In the genomic region with DNA sequence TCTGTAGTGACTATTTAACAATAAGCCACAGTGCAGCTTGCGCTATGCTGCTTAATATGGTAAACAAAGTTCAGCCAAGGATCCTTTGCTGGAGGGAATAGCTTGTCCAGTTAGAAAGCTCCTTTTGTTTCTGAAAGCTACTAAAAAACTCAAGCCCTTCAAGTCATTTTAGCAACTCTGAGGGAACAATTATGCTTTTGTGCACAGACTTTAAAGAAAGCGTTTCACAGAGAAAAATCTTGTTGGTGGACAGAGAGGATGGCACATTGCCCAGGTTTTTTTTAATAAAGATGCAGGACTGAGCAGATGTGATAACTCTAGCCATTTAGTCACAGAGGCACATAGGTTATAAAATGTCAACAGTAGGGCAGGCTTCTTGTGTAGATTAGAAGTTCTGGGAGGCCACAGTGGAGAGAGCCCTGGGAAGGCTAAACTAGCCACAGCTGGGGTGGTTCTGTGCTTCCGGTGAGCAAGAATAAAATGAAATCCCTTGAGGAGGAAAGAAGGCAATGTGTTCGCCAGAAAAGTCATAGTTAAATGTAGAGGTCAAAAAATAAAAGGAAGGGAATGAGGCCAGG, we compare ENCODE assay signal across 15 cellular contexts.
DNase-seq lines count a peak whose midpoint lies in the region; ATAC-seq and TF ChIP-seq lines count a peak whose summit lies in the region.
"Had no signal": no experiment of that assay in that cellular context is flagged by ENCODE, and none has a peak within 500 bp of the region (broad histone marks: within the 10 kb centered on the region; RNA-seq: fewer than 3 reads in every experiment).

No MANE protein-coding gene starts in this region.

- no peaks in the 10 kb centered on the region for H3K9me3 ChIP-seq in testis

- no peak overlapping the region for H2BK15ac ChIP-seq in mesendoderm (replicated peaks; ENCODE audit: low read depth)

- H2AK5ac ChIP-seq in mesendoderm (ENCODE audit: low read length): no peak overlapping the region

- H3K27ac ChIP-seq in testis (peak overlapping the region; percentile 88 to 89), mesendoderm (ENCODE audit: low read depth, low read length) (no peak overlapping the region)

- no peak overlapping the region for H4K8ac ChIP-seq in mesendoderm (ENCODE audit: low read depth, low read length)

- no peaks in the 10 kb centered on the region for H3K36me3 ChIP-seq in testis (ENCODE audit: low read depth, missing control alignments)
- H3K36me3 ChIP-seq in mesendoderm (ENCODE audit: control insufficient read depth, insufficient read depth, low read length): no peaks in the 10 kb centered on the region

- intact Hi-C loops in testis (cut with DNase I; ENCODE audit: low total_unique reads): no loop called here

- TF ChIP-seq CTCF in mesothelial cell of epicardium (IDR thresholded peaks at IDR 0.05; ENCODE audit: unreplicated experiment) (no peak), testis (IDR thresholded peaks at IDR 0.05) (no peak)

- no peaks in the 10 kb centered on the region for H3K79me1 ChIP-seq in mesendoderm (ENCODE audit: low read length)

- H3K4me3 Mint-ChIP-seq in mesothelial cell of epicardium: no peak overlapping the region
- H3K4me3 Mint-ChIP-seq: activated CD4-positive, alpha-beta memory T cell treated with anti-CD3 and anti-CD28 coated beads, Interleukin-2, amount 10 ng/mL, durations not matched to agents 7 days and 5 days; activated naive CD4-positive, alpha-beta T cell treated with anti-CD3 and anti-CD28 coated beads, Interleukin-2, amount 50 U/mL, for 24 hours; H9; stimulated activated naive B cell treated with anti-CD40 and anti-IgM and Interleukin-4, amounts not matched to agents 10 μg/mL and 1 μg/mL and 100 μg/mL, for 72 hours had no signal

- H3K9me3 Mint-ChIP-seq in mesothelial cell of epicardium: peaks cover 8% of the 10 kb centered on the region
- H3K9me3 Mint-ChIP-seq: activated CD4-positive, alpha-beta memory T cell treated with anti-CD3 and anti-CD28 coated beads, Interleukin-2, amount 10 ng/mL, durations not matched to agents 7 days and 5 days; activated naive CD4-positive, alpha-beta T cell treated with anti-CD3 and anti-CD28 coated beads, Interleukin-2, amount 50 U/mL, for 24 hours; stimulated activated naive B cell treated with anti-CD40 and anti-IgM and Interleukin-4, amounts not matched to agents 10 μg/mL and 1 μg/mL and 100 μg/mL, for 72 hours had no signal

- H3K27ac Mint-ChIP-seq in mesothelial cell of epicardium: peak overlapping the region; percentile 81
- H3K27ac Mint-ChIP-seq: activated CD4-positive, alpha-beta memory T cell treated with anti-CD3 and anti-CD28 coated beads, Interleukin-2, amount 10 ng/mL, durations not matched to agents 7 days and 5 days; activated naive CD4-positive, alpha-beta T cell treated with anti-CD3 and anti-CD28 coated beads, Interleukin-2, amount 50 U/mL, for 24 hours; stimulated activated naive B cell treated with anti-CD40 and anti-IgM and Interleukin-4, amounts not matched to agents 10 μg/mL and 1 μg/mL and 100 μg/mL, for 72 hours had no signal

- H3K4me1 ChIP-seq in testis: peaks cover 18% of the 10 kb centered on the region
- no peaks in the 10 kb centered on the region for H3K4me1 ChIP-seq in mesendoderm (ENCODE audit: control insufficient read depth, low read depth, low read length)

- H3K18ac ChIP-seq in mesendoderm (ENCODE audit: low read length): no peak overlapping the region

- no peaks in the 10 kb centered on the region for H3K27me3 ChIP-seq in testis
- no peaks in the 10 kb centered on the region for H3K27me3 ChIP-seq in mesendoderm (ENCODE audit: insufficient read depth, low read length, poor library complexity)

- H2BK5ac ChIP-seq in mesendoderm (ENCODE audit: low read length): no peak overlapping the region

- H4K5ac ChIP-seq in mesendoderm (ENCODE audit: low read length): no peak overlapping the region

- no peak for ATAC-seq in HG02623 (IDR thresholded peaks at IDR 0.05; ENCODE audit: unreplicated experiment)
- ATAC-seq in GM18502 (IDR thresholded peaks at IDR 0.05; ENCODE audit: poor library complexity, unreplicated experiment): no peak
- ATAC-seq in GM18867 (IDR thresholded peaks at IDR 0.05; ENCODE audit: unreplicated experiment): no peak
- ATAC-seq: stimulated activated naive B cell treated with anti-CD40 and anti-IgM and Interleukin-4, amounts not matched to agents 10 μg/mL and 1 μg/mL and 100 μg/mL, for 72 hours had no signal

- no peak overlapping the region for H3K4me2 ChIP-seq in mesendoderm (ENCODE audit: low read length)

- H3K79me2 ChIP-seq in mesendoderm (ENCODE audit: control insufficient read depth, insufficient read depth, low read length): no peaks in the 10 kb centered on the region

- no peak overlapping the region for H3K9ac ChIP-seq in mesendoderm (ENCODE audit: low read length)

- no peaks in the 10 kb centered on the region for H3K27me3 Mint-ChIP-seq in mesothelial cell of epicardium (ENCODE audit: low read depth)
- H3K27me3 Mint-ChIP-seq: activated naive CD4-positive, alpha-beta T cell treated with anti-CD3 and anti-CD28 coated beads, Interleukin-2, amount 50 U/mL, for 24 hours had no signal

- TF ChIP-seq POLR2A in testis (IDR thresholded peaks at IDR 0.05): no peak

- H3K23ac ChIP-seq in mesendoderm (ENCODE audit: low read length): no peak overlapping the region

- H3K4me3 ChIP-seq in testis: no peak overlapping the region
- H3K4me3 ChIP-seq in mesendoderm (ENCODE audit: low read length): no peak overlapping the region

- DNase-seq in OCI-M1 (lab: John Stamatoyannopoulos, UW) (peak; percentile 37), cerebellar cortex (ENCODE audit: low spot score) (peak; percentile 23), mesothelial cell of epicardium (ENCODE audit: low spot score in 2 of 2, unreplicated experiment in 2 of 2) (no peak), testis (peak; percentile 45), mesendoderm (no peak)
- DNase-seq: activated CD4-positive, alpha-beta memory T cell treated with anti-CD3 and anti-CD28 coated beads, Interleukin-2, amount 10 ng/mL, durations not matched to agents 7 days and 5 days; H9; kidney glomerular epithelial cell; NCI-H1930; SIG-M5; stimulated activated naive B cell treated with anti-CD40 and anti-IgM and Interleukin-4, amounts not matched to agents 10 μg/mL and 1 μg/mL and 100 μg/mL, for 72 hours had no signal

- no peak overlapping the region for H3K56ac ChIP-seq in mesendoderm (ENCODE audit: low read length)

- no peaks in the 10 kb centered on the region for H3K36me3 Mint-ChIP-seq in mesothelial cell of epicardium
- H3K36me3 Mint-ChIP-seq: activated naive CD4-positive, alpha-beta T cell treated with anti-CD3 and anti-CD28 coated beads, Interleukin-2, amount 50 U/mL, for 24 hours; stimulated activated naive B cell treated with anti-CD40 and anti-IgM and Interleukin-4, amounts not matched to agents 10 μg/mL and 1 μg/mL and 100 μg/mL, for 72 hours had no signal

- no peak overlapping the region for H3K4ac ChIP-seq in mesendoderm (ENCODE audit: low read depth, low read length)

- H3K4me1 Mint-ChIP-seq in mesothelial cell of epicardium: peaks cover 14% of the 10 kb centered on the region
- H3K4me1 Mint-ChIP-seq: activated CD4-positive, alpha-beta memory T cell treated with anti-CD3 and anti-CD28 coated beads, Interleukin-2, amount 10 ng/mL, durations not matched to agents 7 days and 5 days; activated naive CD4-positive, alpha-beta T cell treated with anti-CD3 and anti-CD28 coated beads, Interleukin-2, amount 50 U/mL, for 24 hours; H9; stimulated activated naive B cell treated with anti-CD40 and anti-IgM and Interleukin-4, amounts not matched to agents 10 μg/mL and 1 μg/mL and 100 μg/mL, for 72 hours had no signal

- WGBS in testis, 2 donors: 34 to 39% methylated on average over 4 of the region's 4 CpGs
- no CpG with 5 or more reads among the region's 4 CpGs for WGBS in mesendoderm (ENCODE audit: extremely low coverage, insufficient coverage, low lambda C conversion rate)

- no peak overlapping the region for H2BK120ac ChIP-seq in mesendoderm (ENCODE audit: low read depth, low read length)

Comparison
In these comparisons a context has a peak if more than half of its experiments do, and no peak if none do; other contexts are left out.
1. DNase-seq: peak in OCI-M1 (single experiment), cerebellar cortex (single experiment) and testis (single experiment); none in mesothelial cell of epicardium (0 of 2) and mesendoderm (single experiment).